ENCODE assay signal across 1 cellular context in the genomic region with DNA sequence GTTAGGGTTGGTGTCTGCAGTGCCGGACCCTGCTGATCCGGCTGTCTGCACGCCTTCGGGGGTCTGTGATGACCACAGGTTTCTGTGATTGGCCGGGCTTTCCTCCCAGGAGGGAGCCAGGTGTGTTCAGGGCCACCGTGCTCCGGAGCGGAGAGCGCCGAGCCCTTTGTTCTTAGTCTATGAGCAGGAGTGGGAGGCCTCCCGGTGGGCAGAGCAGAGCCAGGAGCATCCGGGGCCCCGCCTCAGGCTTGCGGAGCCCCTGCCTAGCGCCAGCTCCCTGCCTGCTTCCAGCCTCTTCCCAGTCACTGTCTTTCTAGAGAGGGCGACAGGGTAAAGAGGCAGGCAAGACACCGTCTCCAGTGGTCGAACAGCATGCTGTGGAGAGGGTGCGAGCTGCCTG.
TF ChIP-seq lines count a peak whose summit lies in the region.

No MANE protein-coding gene starts in this region.

TF ChIP-seq in GM23338, 12 proteins besides CTCF, POLR2A, EP300 and RAD21 (continued from another document):
- TF ChIP-seq, protein P1, sequence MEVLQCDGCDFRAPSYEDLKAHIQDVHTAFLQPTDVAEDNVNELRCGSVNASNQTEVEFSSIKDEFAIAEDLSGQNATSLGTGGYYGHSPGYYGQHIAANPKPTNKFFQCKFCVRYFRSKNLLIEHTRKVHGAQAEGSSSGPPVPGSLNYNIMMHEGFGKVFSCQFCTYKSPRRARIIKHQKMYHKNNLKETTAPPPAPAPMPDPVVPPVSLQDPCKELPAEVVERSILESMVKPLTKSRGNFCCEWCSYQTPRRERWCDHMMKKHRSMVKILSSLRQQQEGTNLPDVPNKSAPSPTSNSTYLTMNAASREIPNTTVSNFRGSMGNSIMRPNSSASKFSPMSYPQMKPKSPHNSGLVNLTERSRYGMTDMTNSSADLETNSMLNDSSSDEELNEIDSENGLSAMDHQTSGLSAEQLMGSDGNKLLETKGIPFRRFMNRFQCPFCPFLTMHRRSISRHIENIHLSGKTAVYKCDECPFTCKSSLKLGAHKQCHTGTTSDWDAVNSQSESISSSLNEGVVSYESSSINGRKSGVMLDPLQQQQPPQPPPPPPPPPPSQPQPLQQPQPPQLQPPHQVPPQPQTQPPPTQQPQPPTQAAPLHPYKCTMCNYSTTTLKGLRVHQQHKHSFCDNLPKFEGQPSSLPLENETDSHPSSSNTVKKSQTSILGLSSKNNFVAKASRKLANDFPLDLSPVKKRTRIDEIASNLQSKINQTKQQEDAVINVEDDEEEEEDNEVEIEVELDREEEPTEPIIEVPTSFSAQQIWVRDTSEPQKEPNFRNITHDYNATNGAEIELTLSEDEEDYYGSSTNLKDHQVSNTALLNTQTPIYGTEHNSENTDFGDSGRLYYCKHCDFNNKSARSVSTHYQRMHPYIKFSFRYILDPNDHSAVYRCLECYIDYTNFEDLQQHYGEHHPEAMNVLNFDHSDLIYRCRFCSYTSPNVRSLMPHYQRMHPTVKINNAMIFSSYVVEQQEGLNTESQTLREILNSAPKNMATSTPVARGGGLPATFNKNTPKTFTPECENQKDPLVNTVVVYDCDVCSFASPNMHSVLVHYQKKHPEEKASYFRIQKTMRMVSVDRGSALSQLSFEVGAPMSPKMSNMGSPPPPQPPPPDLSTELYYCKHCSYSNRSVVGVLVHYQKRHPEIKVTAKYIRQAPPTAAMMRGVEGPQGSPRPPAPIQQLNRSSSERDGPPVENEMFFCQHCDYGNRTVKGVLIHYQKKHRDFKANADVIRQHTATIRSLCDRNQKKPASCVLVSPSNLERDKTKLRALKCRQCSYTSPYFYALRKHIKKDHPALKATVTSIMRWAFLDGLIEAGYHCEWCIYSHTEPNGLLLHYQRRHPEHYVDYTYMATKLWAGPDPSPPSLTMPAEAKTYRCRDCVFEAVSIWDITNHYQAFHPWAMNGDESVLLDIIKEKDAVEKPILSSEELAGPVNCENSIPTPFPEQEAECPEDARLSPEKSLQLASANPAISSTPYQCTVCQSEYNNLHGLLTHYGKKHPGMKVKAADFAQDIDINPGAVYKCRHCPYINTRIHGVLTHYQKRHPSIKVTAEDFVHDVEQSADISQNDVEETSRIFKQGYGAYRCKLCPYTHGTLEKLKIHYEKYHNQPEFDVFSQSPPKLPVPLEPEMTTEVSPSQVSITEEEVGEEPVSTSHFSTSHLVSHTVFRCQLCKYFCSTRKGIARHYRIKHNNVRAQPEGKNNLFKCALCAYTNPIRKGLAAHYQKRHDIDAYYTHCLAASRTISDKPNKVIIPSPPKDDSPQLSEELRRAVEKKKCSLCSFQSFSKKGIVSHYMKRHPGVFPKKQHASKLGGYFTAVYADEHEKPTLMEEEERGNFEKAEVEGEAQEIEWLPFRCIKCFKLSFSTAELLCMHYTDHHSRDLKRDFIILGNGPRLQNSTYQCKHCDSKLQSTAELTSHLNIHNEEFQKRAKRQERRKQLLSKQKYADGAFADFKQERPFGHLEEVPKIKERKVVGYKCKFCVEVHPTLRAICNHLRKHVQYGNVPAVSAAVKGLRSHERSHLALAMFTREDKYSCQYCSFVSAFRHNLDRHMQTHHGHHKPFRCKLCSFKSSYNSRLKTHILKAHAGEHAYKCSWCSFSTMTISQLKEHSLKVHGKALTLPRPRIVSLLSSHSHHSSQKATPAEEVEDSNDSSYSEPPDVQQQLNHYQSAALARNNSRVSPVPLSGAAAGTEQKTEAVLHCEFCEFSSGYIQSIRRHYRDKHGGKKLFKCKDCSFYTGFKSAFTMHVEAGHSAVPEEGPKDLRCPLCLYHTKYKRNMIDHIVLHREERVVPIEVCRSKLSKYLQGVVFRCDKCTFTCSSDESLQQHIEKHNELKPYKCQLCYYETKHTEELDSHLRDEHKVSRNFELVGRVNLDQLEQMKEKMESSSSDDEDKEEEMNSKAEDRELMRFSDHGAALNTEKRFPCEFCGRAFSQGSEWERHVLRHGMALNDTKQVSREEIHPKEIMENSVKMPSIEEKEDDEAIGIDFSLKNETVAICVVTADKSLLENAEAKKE (CRISPR knock-in tag; IDR thresholded peaks at IDR 0.05) = no peak
- no peak for TF ChIP-seq JUNB (IDR thresholded peaks at IDR 0.05; ENCODE audit: unreplicated experiment)
- TF ChIP-seq NANOG (IDR thresholded peaks at IDR 0.05; ENCODE audit: borderline replicate concordance) = no peak
